ENCODE assay signal across 8 cellular contexts in genomic region chr19:58545286-58546068, GRCh38. TPM values are rescaled to one million over a fixed set of nuclear protein-coding genes. Genes with fewer than 3 reads are reported as not detected.
DNase-seq lines count a peak whose midpoint lies in the region; ATAC-seq, FAIRE-seq and TF ChIP-seq lines count a peak whose summit lies in the region.

No MANE protein-coding gene starts in this region.

- peaks cover 24% of the 10 kb centered on the region for H3K4me1 ChIP-seq in HepG2 (ENCODE audit: insufficient read depth, low read length)
- H3K4me1 ChIP-seq in testis, result peaks cover 22% of the 10 kb centered on the region

- H3K27ac ChIP-seq in HepG2 (ENCODE audit: extremely low read length, insufficient read depth, low read length) (peak overlapping the region; percentile 67), testis (peak overlapping the region; percentile 65 to 99)

- no peak for DNase-seq in activated CD4-positive, alpha-beta T cell treated with anti-CD3 and anti-CD28 coated beads, Interleukin-2, amount 10 ng/mL, durations not matched to agents 7 days and 5 days
- no peak for DNase-seq in activated CD4-positive, alpha-beta T cell treated with anti-CD3 and anti-CD28 coated beads, Interleukin-2, amount 50 U/mL, for 4 hours
- DNase-seq in astrocyte of the cerebellum (ENCODE audit: low read depth) (no peak), HepG2 (ENCODE audit: low spot score) (no peak), testis (no peak), NCI-H226 (no peak), cerebellar cortex (ENCODE audit: low spot score) (no peak), activated gamma-delta T cell treated with Interleukin-2 at 50 U/mL for 16 hours (no peak)

- H3K9me3 ChIP-seq in HepG2 (ENCODE audit: low read length), result no peaks in the 10 kb centered on the region
- no peaks in the 10 kb centered on the region for H3K9me3 ChIP-seq in testis

- ATAC-seq in HepG2, result 0 out of 3 replicates have a peak, but pooled peaks have one; percentile 7

- in situ Hi-C loops in astrocyte of the cerebellum (cut with HindIII; ENCODE audit: low sequenced_read_pairs), result no loop called here
- in situ Hi-C loops in HepG2 (cut with HindIII; ENCODE audit: extremely low pct_ligation_motif_present, low pct_unique_long_range_greater_than_20kb), result no loop called here

- TF ChIP-seq CTCF in astrocyte of the cerebellum (IDR thresholded peaks at IDR 0.05; ENCODE audit: low read depth, low read length, missing control alignments), result no peak
- TF ChIP-seq CTCF in HepG2 (CRISPR knock-in tag; IDR thresholded peaks at IDR 0.05), result no peak
- no peak for TF ChIP-seq CTCF in testis (IDR thresholded peaks at IDR 0.05)

- POLR2A ChIA-PET in activated CD4-positive, alpha-beta T cell treated with anti-CD3 and anti-CD28 coated beads, Interleukin-2, amount 10 ng/mL, durations not matched to agents 7 days and 5 days (lab: Charles Lee), result no interaction called here
- POLR2A ChIA-PET in HepG2 (lab: Yijun Ruan, JAX), result interaction anchor here (1.6 to 3.6 kb wide), 4 partner anchors 9 to 32 kb away, joined by 4 to 59 read pairs (median 39); partner anchors contain the start of genes CHMP2A and ZBTB45

- peak overlapping the region; percentile 85 for H3K9ac ChIP-seq in HepG2 (ENCODE audit: insufficient read depth, low read depth, low read length)

- no peak for FAIRE-seq in HepG2 (lab: Jason Lieb, UNC)

- TSS peak; percentile 61 for BruUV-seq in HepG2 (replicated peaks; lab: Mats Ljungman, UMichigan)

- no peak overlapping the region for H2AFZ ChIP-seq in HepG2 (ENCODE audit: low read length)

- H4K20me1 ChIP-seq in HepG2 (ENCODE audit: insufficient read depth, low read length), result peaks cover 39% of the 10 kb centered on the region

- CTCF ChIA-PET in activated CD4-positive, alpha-beta T cell treated with anti-CD3 and anti-CD28 coated beads, Interleukin-2, amount 10 ng/mL, durations not matched to agents 7 days and 5 days (lab: Charles Lee), result interaction anchor here (0.7 to 2.5 kb wide), 2 partner anchors 12 to 26 kb away, joined by 3 to 7 read pairs; partner anchors contain the start of gene ZBTB45
- CTCF ChIA-PET in HepG2 (lab: Yijun Ruan, JAX; ENCODE audit: low intra/inter-chr PET ratio, low total read pairs), result no interaction called here

- no peak for TF ChIP-seq RAD21 in HepG2 (CRISPR knock-in tag; IDR thresholded peaks at IDR 0.05)

- H3K36me3 Mint-ChIP-seq in activated CD4-positive, alpha-beta T cell treated with anti-CD3 and anti-CD28 coated beads, Interleukin-2, amount 10 ng/mL, durations not matched to agents 7 days and 5 days (ENCODE audit: low read depth), result peaks cover 44% of the 10 kb centered on the region

- peak overlapping the region; percentile 91 for H3K4me3 Mint-ChIP-seq in activated CD4-positive, alpha-beta T cell treated with anti-CD3 and anti-CD28 coated beads, Interleukin-2, amount 10 ng/mL, durations not matched to agents 7 days and 5 days

- TF ChIP-seq EP300 in HepG2 (IDR thresholded peaks at IDR 0.05; ENCODE audit: low read depth in 2 of 2, low read length in 2 of 2) (no peak), HepG2 (CRISPR knock-in tag; IDR thresholded peaks at IDR 0.05; ENCODE audit: borderline replicate concordance) (no peak)

- peak overlapping the region; percentile 97 for H3K4me2 ChIP-seq in HepG2 (ENCODE audit: low read depth, low read length)

- H3K9me3 Mint-ChIP-seq in activated CD4-positive, alpha-beta T cell treated with anti-CD3 and anti-CD28 coated beads, Interleukin-2, amount 10 ng/mL, durations not matched to agents 7 days and 5 days, result no peaks in the 10 kb centered on the region

- H3K36me3 ChIP-seq in HepG2 (replicated peaks in 1 of 2; ENCODE audit: control insufficient read depth in 1 of 2, insufficient read depth in 2 of 2, low read length in 2 of 2) (peaks cover 33 to 48% of the 10 kb centered on the region in 2 experiments), testis (ENCODE audit: low read depth, missing control alignments) (peaks cover 4% of the 10 kb centered on the region)

- H3K27me3 Mint-ChIP-seq in activated CD4-positive, alpha-beta T cell treated with anti-CD3 and anti-CD28 coated beads, Interleukin-2, amount 10 ng/mL, durations not matched to agents 7 days and 5 days, result no peaks in the 10 kb centered on the region

- H3K4me3 ChIP-seq in astrocyte of the cerebellum (ENCODE audit: low read depth, low read length) (peak overlapping the region; percentile 77), HepG2 (replicated peaks in 1 of 3; ENCODE audit: insufficient read depth in 1 of 3, low read depth in 2 of 3, low read length in 3 of 3) (peak overlapping the region; percentile 91 to 99 (median 96)), testis (peak overlapping the region; percentile 88 to 93)

- TF ChIP-seq POLR2A in HepG2 (IDR thresholded peaks at IDR 0.05; ENCODE audit: insufficient read depth in 1 of 2, low read depth in 2 of 2, low read length in 2 of 2) (no peak), testis (IDR thresholded peaks at IDR 0.05) (no peak)

- 9% methylated on average over 13 of the region's 22 CpGs for WGBS in HepG2 (ENCODE audit: low lambda C conversion rate)
- 6 to 7% methylated on average over 15 to 22 of the region's 22 CpGs for WGBS in testis, 2 donors

- H3K27ac Mint-ChIP-seq in activated CD4-positive, alpha-beta T cell treated with anti-CD3 and anti-CD28 coated beads, Interleukin-2, amount 10 ng/mL, durations not matched to agents 7 days and 5 days, result peak overlapping the region; percentile 86

- no peaks in the 10 kb centered on the region; a peak in 2 of 5 replicates for H3K27me3 ChIP-seq in HepG2 (ENCODE audit: control insufficient read depth in 1 of 2, insufficient read depth in 2 of 2, low read length in 2 of 2)
- no peaks in the 10 kb centered on the region for H3K27me3 ChIP-seq in testis

- H3K79me2 ChIP-seq in HepG2 (ENCODE audit: insufficient read depth, low read length), result peaks cover 38% of the 10 kb centered on the region

- peaks cover 40% of the 10 kb centered on the region for H3K4me1 Mint-ChIP-seq in activated CD4-positive, alpha-beta T cell treated with anti-CD3 and anti-CD28 coated beads, Interleukin-2, amount 10 ng/mL, durations not matched to agents 7 days and 5 days

- intact Hi-C loops in HepG2 (cut with micrococcal nuclease; ENCODE audit: unreplicated experiment), result no loop called here
- intact Hi-C loops in testis (cut with DNase I; ENCODE audit: low total_unique reads), result no loop called here

RNA-seq across cellular contexts. Expression of gene TRIM28, which starts 1.6 kb away (rescaled TPM):
- total RNA-seq in activated CD4-positive, alpha-beta T cell treated with anti-CD3 and anti-CD28 coated beads, Interleukin-2, amount 10 ng/mL, durations not matched to agents 7 days and 5 days, result 100 to 1,000 TPM; 457 to 560 TPM
- total RNA-seq in HepG2 (2016; rRNA removed; fragmentation: Illumina TruSeq; extraction: Trizol) (302 and 361 TPM in 2 replicates), testis (100 to 1,000 TPM; 415 to 521 TPM)
- 29.3 and 34.8 TPM in 2 replicates for total RNA-seq in HepG2 (2016; cell fraction: cytosol; rRNA removed; fragmentation: Illumina TruSeq; extraction: Trizol; ENCODE audit: low read depth)
- 282 and 373 TPM in 2 replicates for total RNA-seq in HepG2 (2016; cell fraction: insoluble cytoplasmic fraction; rRNA removed; fragmentation: Illumina TruSeq; extraction: Trizol)
- 118 and 119 TPM in 2 replicates for total RNA-seq in HepG2 (2016; cell fraction: membrane; rRNA removed; fragmentation: Illumina TruSeq; extraction: Trizol)
- 266 and 307 TPM in 2 replicates for total RNA-seq in HepG2 (2016; cell fraction: nucleus; rRNA removed; fragmentation: Illumina TruSeq; extraction: Trizol)
- polyA plus RNA-seq in HepG2 (2011; rRNA removed) (439 and 461 TPM in 2 replicates), testis (ENCODE audit: insufficient read depth, low read depth, low replicate concordance) (694 TPM)
- polyA plus RNA-seq in HepG2 (2011; cell fraction: cytosol; rRNA removed), result 192 and 284 TPM in 2 replicates
- 913 and 1,149 TPM in 2 replicates for polyA plus RNA-seq in HepG2 (2011; cell fraction: nucleus; rRNA removed)
- polyA plus RNA-seq in HepG2 (2012), result 400 and 525 TPM in 2 replicates
- polyA plus RNA-seq in HepG2 (2016; cell fraction: cytosol; fragmentation: Illumina TruSeq; extraction: Trizol; ENCODE audit: low read depth), result 31.8 and 43.0 TPM in 2 replicates
- polyA plus RNA-seq in HepG2 (2016; cell fraction: insoluble cytoplasmic fraction; fragmentation: Illumina TruSeq; extraction: Trizol; ENCODE audit: low read depth), result 296 and 460 TPM in 2 replicates
- 94.7 and 105 TPM in 2 replicates for polyA plus RNA-seq in HepG2 (2016; cell fraction: membrane; fragmentation: Illumina TruSeq; extraction: Trizol; ENCODE audit: low read depth)
- 574 and 592 TPM in 2 replicates for polyA plus RNA-seq in HepG2 (2016; cell fraction: nucleus; fragmentation: Illumina TruSeq; extraction: Trizol; ENCODE audit: insufficient read depth, low read depth)
- 1,983 and 2,170 TPM in 2 replicates for polyA minus RNA-seq in HepG2 (2011; rRNA and poly(A)+ RNA removed; ENCODE audit: low replicate concordance)
- polyA minus RNA-seq in HepG2 (2011; cell fraction: cytosol; rRNA and poly(A)+ RNA removed), result 465 and 488 TPM in 2 replicates
- polyA minus RNA-seq in HepG2 (2011; cell fraction: nucleus; rRNA and poly(A)+ RNA removed), result 351 and 419 TPM in 2 replicates

RNA-seq across cellular contexts. Expression of gene CHMP2A, which starts 9.4 kb away (rescaled TPM):
- 100 to 1,000 TPM; 128 to 137 TPM for total RNA-seq in activated CD4-positive, alpha-beta T cell treated with anti-CD3 and anti-CD28 coated beads, Interleukin-2, amount 10 ng/mL, durations not matched to agents 7 days and 5 days
- 55.0 and 70.9 TPM in 2 replicates for total RNA-seq in HepG2 (2016; rRNA removed; fragmentation: Illumina TruSeq; extraction: Trizol)
- total RNA-seq in HepG2 (2016; cell fraction: cytosol; rRNA removed; fragmentation: Illumina TruSeq; extraction: Trizol; ENCODE audit: low read depth), result 45.6 and 61.8 TPM in 2 replicates
- total RNA-seq in HepG2 (2016; cell fraction: insoluble cytoplasmic fraction; rRNA removed; fragmentation: Illumina TruSeq; extraction: Trizol), result 56.2 and 72.4 TPM in 2 replicates
- total RNA-seq in HepG2 (2016; cell fraction: membrane; rRNA removed; fragmentation: Illumina TruSeq; extraction: Trizol), result 35.3 and 50.0 TPM in 2 replicates
- 22.1 and 25.7 TPM in 2 replicates for total RNA-seq in HepG2 (2016; cell fraction: nucleus; rRNA removed; fragmentation: Illumina TruSeq; extraction: Trizol)
- polyA plus RNA-seq in HepG2 (2011; rRNA removed), result 49.7 and 51.4 TPM in 2 replicates
- polyA plus RNA-seq in HepG2 (2011; cell fraction: cytosol; rRNA removed), result 61.9 and 66.7 TPM in 2 replicates
- 108 and 113 TPM in 2 replicates for polyA plus RNA-seq in HepG2 (2011; cell fraction: nucleus; rRNA removed)
- polyA plus RNA-seq in HepG2 (2012), result 41.7 and 46.0 TPM in 2 replicates
- polyA plus RNA-seq in HepG2 (2016; cell fraction: cytosol; fragmentation: Illumina TruSeq; extraction: Trizol; ENCODE audit: low read depth), result 56.7 and 73.4 TPM in 2 replicates
- polyA plus RNA-seq in HepG2 (2016; cell fraction: insoluble cytoplasmic fraction; fragmentation: Illumina TruSeq; extraction: Trizol; ENCODE audit: low read depth), result 88.0 and 94.2 TPM in 2 replicates
- 38.7 and 48.0 TPM in 2 replicates for polyA plus RNA-seq in HepG2 (2016; cell fraction: membrane; fragmentation: Illumina TruSeq; extraction: Trizol; ENCODE audit: low read depth)
- 55.6 and 56.2 TPM in 2 replicates for polyA plus RNA-seq in HepG2 (2016; cell fraction: nucleus; fragmentation: Illumina TruSeq; extraction: Trizol; ENCODE audit: insufficient read depth, low read depth)
- polyA minus RNA-seq in HepG2 (2011; rRNA and poly(A)+ RNA removed; ENCODE audit: low replicate concordance), result 46.3 and 131 TPM in 2 replicates
- 25.4 and 27.7 TPM in 2 replicates for polyA minus RNA-seq in HepG2 (2011; cell fraction: cytosol; rRNA and poly(A)+ RNA removed)
- 21.0 and 24.5 TPM in 2 replicates for polyA minus RNA-seq in HepG2 (2011; cell fraction: nucleus; rRNA and poly(A)+ RNA removed)
- 100 to 1,000 TPM; 115 to 126 TPM for total RNA-seq in testis
- 155 TPM for polyA plus RNA-seq in testis (ENCODE audit: insufficient read depth, low read depth, low replicate concordance)

RNA-seq across cellular contexts. Expression of gene UBE2M, which starts 12.9 kb away (rescaled TPM):
- 10 to 100 TPM; 82.8 to 96.0 TPM for total RNA-seq in activated CD4-positive, alpha-beta T cell treated with anti-CD3 and anti-CD28 coated beads, Interleukin-2, amount 10 ng/mL, durations not matched to agents 7 days and 5 days
- 29.5 and 36.2 TPM in 2 replicates for total RNA-seq in HepG2 (2016; rRNA removed; fragmentation: Illumina TruSeq; extraction: Trizol)
- 14.2 and 15.5 TPM in 2 replicates for total RNA-seq in HepG2 (2016; cell fraction: cytosol; rRNA removed; fragmentation: Illumina TruSeq; extraction: Trizol; ENCODE audit: low read depth)
- 25.4 and 36.1 TPM in 2 replicates for total RNA-seq in HepG2 (2016; cell fraction: insoluble cytoplasmic fraction; rRNA removed; fragmentation: Illumina TruSeq; extraction: Trizol)
- total RNA-seq in HepG2 (2016; cell fraction: membrane; rRNA removed; fragmentation: Illumina TruSeq; extraction: Trizol), result 26.0 and 30.0 TPM in 2 replicates
- 14.4 and 19.6 TPM in 2 replicates for total RNA-seq in HepG2 (2016; cell fraction: nucleus; rRNA removed; fragmentation: Illumina TruSeq; extraction: Trizol)
- 50.3 and 55.5 TPM in 2 replicates for polyA plus RNA-seq in HepG2 (2011; rRNA removed)
- polyA plus RNA-seq in HepG2 (2011; cell fraction: cytosol; rRNA removed), result 32.0 and 34.7 TPM in 2 replicates
- 59.9 and 61.9 TPM in 2 replicates for polyA plus RNA-seq in HepG2 (2011; cell fraction: nucleus; rRNA removed)
- polyA plus RNA-seq in HepG2 (2012), result 47.3 and 47.7 TPM in 2 replicates
- polyA plus RNA-seq in HepG2 (2016; cell fraction: cytosol; fragmentation: Illumina TruSeq; extraction: Trizol; ENCODE audit: low read depth), result 22.8 and 27.9 TPM in 2 replicates
- polyA plus RNA-seq in HepG2 (2016; cell fraction: insoluble cytoplasmic fraction; fragmentation: Illumina TruSeq; extraction: Trizol; ENCODE audit: low read depth), result 54.2 and 62.5 TPM in 2 replicates
- polyA plus RNA-seq in HepG2 (2016; cell fraction: membrane; fragmentation: Illumina TruSeq; extraction: Trizol; ENCODE audit: low read depth), result 30.4 and 40.6 TPM in 2 replicates
- polyA plus RNA-seq in HepG2 (2016; cell fraction: nucleus; fragmentation: Illumina TruSeq; extraction: Trizol; ENCODE audit: insufficient read depth, low read depth), result 53.2 and 66.7 TPM in 2 replicates
- polyA minus RNA-seq in HepG2 (2011; rRNA and poly(A)+ RNA removed; ENCODE audit: low replicate concordance), result 39.7 and 154 TPM in 2 replicates
- polyA minus RNA-seq in HepG2 (2011; cell fraction: cytosol; rRNA and poly(A)+ RNA removed), result 26.9 and 27.3 TPM in 2 replicates
- 20.8 and 23.0 TPM in 2 replicates for polyA minus RNA-seq in HepG2 (2011; cell fraction: nucleus; rRNA and poly(A)+ RNA removed)
- 10 to 100 TPM; 65.0 to 65.2 TPM for total RNA-seq in testis
- 155 TPM for polyA plus RNA-seq in testis (ENCODE audit: insufficient read depth, low read depth, low replicate concordance)

RNA-seq across cellular contexts. Expression of gene ZBTB45, which starts 25.9 kb away (rescaled TPM):
- total RNA-seq in activated CD4-positive, alpha-beta T cell treated with anti-CD3 and anti-CD28 coated beads, Interleukin-2, amount 10 ng/mL, durations not matched to agents 7 days and 5 days, result 10 to 100 TPM; 17.9 to 19.9 TPM
- total RNA-seq in HepG2 (2016; rRNA removed; fragmentation: Illumina TruSeq; extraction: Trizol), result 2.0 and 3.7 TPM in 2 replicates
- 1.0 and 1.1 TPM in 2 replicates for total RNA-seq in HepG2 (2016; cell fraction: cytosol; rRNA removed; fragmentation: Illumina TruSeq; extraction: Trizol; ENCODE audit: low read depth)
- total RNA-seq in HepG2 (2016; cell fraction: insoluble cytoplasmic fraction; rRNA removed; fragmentation: Illumina TruSeq; extraction: Trizol), result 1.9 and 3.8 TPM in 2 replicates
- total RNA-seq in HepG2 (2016; cell fraction: membrane; rRNA removed; fragmentation: Illumina TruSeq; extraction: Trizol), result 2.8 TPM in 2 replicates
- total RNA-seq in HepG2 (2016; cell fraction: nucleus; rRNA removed; fragmentation: Illumina TruSeq; extraction: Trizol), result 2.7 and 3.4 TPM in 2 replicates
- polyA plus RNA-seq in HepG2 (2011; rRNA removed), result 3.0 and 3.2 TPM in 2 replicates
- 1.7 and 2.6 TPM in 2 replicates for polyA plus RNA-seq in HepG2 (2011; cell fraction: cytosol; rRNA removed)
- 10.2 and 12.2 TPM in 2 replicates for polyA plus RNA-seq in HepG2 (2011; cell fraction: nucleus; rRNA removed)
- 2.7 and 4.2 TPM in 2 replicates for polyA plus RNA-seq in HepG2 (2012)
- polyA plus RNA-seq in HepG2 (2016; cell fraction: cytosol; fragmentation: Illumina TruSeq; extraction: Trizol; ENCODE audit: low read depth), result 0.78 and 0.83 TPM in 2 replicates
- polyA plus RNA-seq in HepG2 (2016; cell fraction: insoluble cytoplasmic fraction; fragmentation: Illumina TruSeq; extraction: Trizol; ENCODE audit: low read depth), result 3.5 and 3.8 TPM in 2 replicates
- 2.0 and 2.4 TPM in 2 replicates for polyA plus RNA-seq in HepG2 (2016; cell fraction: membrane; fragmentation: Illumina TruSeq; extraction: Trizol; ENCODE audit: low read depth)
- polyA plus RNA-seq in HepG2 (2016; cell fraction: nucleus; fragmentation: Illumina TruSeq; extraction: Trizol; ENCODE audit: insufficient read depth, low read depth), result 6.2 and 6.8 TPM in 2 replicates
- 6.6 and 8.8 TPM in 2 replicates for polyA minus RNA-seq in HepG2 (2011; rRNA and poly(A)+ RNA removed; ENCODE audit: low replicate concordance)
- 2.9 and 3.8 TPM in 2 replicates for polyA minus RNA-seq in HepG2 (2011; cell fraction: cytosol; rRNA and poly(A)+ RNA removed)
- 7.0 and 7.3 TPM in 2 replicates for polyA minus RNA-seq in HepG2 (2011; cell fraction: nucleus; rRNA and poly(A)+ RNA removed)
- 10 to 100 TPM; 14.0 to 15.1 TPM for total RNA-seq in testis
- 6.9 TPM for polyA plus RNA-seq in testis (ENCODE audit: insufficient read depth, low read depth, low replicate concordance)

RNA-seq across cellular contexts. Expression of gene MZF1, which starts 27.7 kb away (rescaled TPM):
- 10 to 100 TPM; 28.6 to 33.1 TPM for total RNA-seq in activated CD4-positive, alpha-beta T cell treated with anti-CD3 and anti-CD28 coated beads, Interleukin-2, amount 10 ng/mL, durations not matched to agents 7 days and 5 days
- 1.3 and 3.1 TPM in 2 replicates for total RNA-seq in HepG2 (2016; rRNA removed; fragmentation: Illumina TruSeq; extraction: Trizol)
- total RNA-seq in HepG2 (2016; cell fraction: cytosol; rRNA removed; fragmentation: Illumina TruSeq; extraction: Trizol; ENCODE audit: low read depth), result 0.97 and 1.1 TPM in 2 replicates
- total RNA-seq in HepG2 (2016; cell fraction: insoluble cytoplasmic fraction; rRNA removed; fragmentation: Illumina TruSeq; extraction: Trizol), result 1.0 and 3.4 TPM in 2 replicates
- total RNA-seq in HepG2 (2016; cell fraction: membrane; rRNA removed; fragmentation: Illumina TruSeq; extraction: Trizol), result 1.1 and 1.4 TPM in 2 replicates
- total RNA-seq in HepG2 (2016; cell fraction: nucleus; rRNA removed; fragmentation: Illumina TruSeq; extraction: Trizol), result 3.8 and 4.3 TPM in 2 replicates
- 8.1 and 10.0 TPM in 2 replicates for polyA plus RNA-seq in HepG2 (2011; rRNA removed)
- polyA plus RNA-seq in HepG2 (2011; cell fraction: cytosol; rRNA removed), result 3.4 and 6.6 TPM in 2 replicates
- polyA plus RNA-seq in HepG2 (2011; cell fraction: nucleus; rRNA removed), result 73.5 and 84.6 TPM in 2 replicates
- polyA plus RNA-seq in HepG2 (2012), result 4.8 and 6.6 TPM in 2 replicates
- polyA plus RNA-seq in HepG2 (2016; cell fraction: cytosol; fragmentation: Illumina TruSeq; extraction: Trizol; ENCODE audit: low read depth), result 0.12 and 0.23 TPM in 2 replicates
- 1.3 and 1.5 TPM in 2 replicates for polyA plus RNA-seq in HepG2 (2016; cell fraction: insoluble cytoplasmic fraction; fragmentation: Illumina TruSeq; extraction: Trizol; ENCODE audit: low read depth)
- polyA plus RNA-seq in HepG2 (2016; cell fraction: membrane; fragmentation: Illumina TruSeq; extraction: Trizol; ENCODE audit: low read depth), result 0.18 and 0.57 TPM in 2 replicates
- polyA plus RNA-seq in HepG2 (2016; cell fraction: nucleus; fragmentation: Illumina TruSeq; extraction: Trizol; ENCODE audit: insufficient read depth, low read depth), result 15.9 and 16.0 TPM in 2 replicates
- polyA minus RNA-seq in HepG2 (2011; rRNA and poly(A)+ RNA removed; ENCODE audit: low replicate concordance), result 12.8 and 32.3 TPM in 2 replicates
- 1.9 and 3.2 TPM in 2 replicates for polyA minus RNA-seq in HepG2 (2011; cell fraction: cytosol; rRNA and poly(A)+ RNA removed)
- 11.1 and 11.8 TPM in 2 replicates for polyA minus RNA-seq in HepG2 (2011; cell fraction: nucleus; rRNA and poly(A)+ RNA removed)
- total RNA-seq in testis, result 10 to 100 TPM; 55.8 to 56.1 TPM
- polyA plus RNA-seq in testis (ENCODE audit: insufficient read depth, low read depth, low replicate concordance), result 23.9 TPM
